In genomic region chr17:15091825-15092224, GRCh38 we compare ENCODE assay signal across 14 cellular contexts.
DNase-seq lines count a peak whose midpoint lies in the region; ATAC-seq, FAIRE-seq and TF ChIP-seq lines count a peak whose summit lies in the region.
"Had no signal": no experiment of that assay in that cellular context is flagged by ENCODE, and none has a peak within 500 bp of the region (broad histone marks: within the 10 kb centered on the region; RNA-seq: fewer than 3 reads in every experiment).

No MANE protein-coding gene starts in this region.

- H2AFZ ChIP-seq in HCT116 (ENCODE audit: low read depth, low read length, poor library complexity, severe bottlenecking), result no peak overlapping the region

- ATAC-seq in HCT116, result peak; percentile 73
- ATAC-seq in activated naive CD8-positive, alpha-beta T cell treated with anti-CD3 and anti-CD28 coated beads, Interleukin-2, amount 50 U/mL, for 24 hours, result no peak
- ATAC-seq: activated CD8-positive, alpha-beta T cell treated with anti-CD3 and anti-CD28 coated beads for 36 hours had no signal

- no peak overlapping the region for H3K4me3 Mint-ChIP-seq in activated naive CD8-positive, alpha-beta T cell treated with anti-CD3 and anti-CD28 coated beads, Interleukin-2, amount 50 U/mL, for 24 hours
- H3K4me3 Mint-ChIP-seq: activated CD8-positive, alpha-beta T cell treated with anti-CD3 and anti-CD28 coated beads for 36 hours; activated naive CD8-positive, alpha-beta T cell; CD4-positive, alpha-beta T cell had no signal

- H3K27me3 ChIP-seq in HCT116 (ENCODE audit: insufficient read depth, low read length), result peaks cover 13% of the 10 kb centered on the region; the same call in 1 of the 2 replicates
- peaks cover 3% of the 10 kb centered on the region for H3K27me3 ChIP-seq in effector memory CD4-positive, alpha-beta T cell (replicated peaks; ENCODE audit: control insufficient read depth, insufficient read depth, low read length, poor library complexity, severe bottlenecking)

- no peaks in the 10 kb centered on the region for H3K79me2 ChIP-seq in HCT116 (ENCODE audit: insufficient read depth, low read length)

- H3K9me3 Mint-ChIP-seq in activated naive CD8-positive, alpha-beta T cell treated with anti-CD3 and anti-CD28 coated beads, Interleukin-2, amount 50 U/mL, for 24 hours, result no peaks in the 10 kb centered on the region
- H3K9me3 Mint-ChIP-seq: activated CD8-positive, alpha-beta T cell treated with anti-CD3 and anti-CD28 coated beads for 36 hours had no signal

- BruUV-seq in HCT116 (replicated peaks; lab: Mats Ljungman, UMichigan), result no TSS peak

- peaks cover 9% of the 10 kb centered on the region for H3K27me3 Mint-ChIP-seq in activated naive CD8-positive, alpha-beta T cell treated with anti-CD3 and anti-CD28 coated beads, Interleukin-2, amount 50 U/mL, for 24 hours

- FAIRE-seq in HTR-8/SVneo (lab: Jason Lieb, UNC), result no peak
- FAIRE-seq: GM12891 had no signal

- TF ChIP-seq RAD21 in HCT116 (IDR thresholded peaks at IDR 0.05; ENCODE audit: low read depth), result peak; percentile 36

- TF ChIP-seq CTCF in AG09309 (IDR thresholded peaks at IDR 0.05; ENCODE audit: control insufficient read depth, insufficient read depth, low read depth, low read length, missing control alignments) (peak; percentile 24), HCT116 (IDR thresholded peaks at IDR 0.05 in 2 of 3, conservative IDR thresholded peaks at IDR 0.05 in 1 of 3; ENCODE audit: borderline replicate concordance in 1 of 3, insufficient read depth in 1 of 3, low read depth in 2 of 3, low read length in 2 of 3) (peak; percentile 8 to 46 (median 35); a peak in 4 of 6 replicates)

- no peak overlapping the region for H3K4me3 ChIP-seq in AG09309 (ENCODE audit: control insufficient read depth, low read depth, low read length)
- H3K4me3 ChIP-seq in HCT116 (replicated peaks in 1 of 2; ENCODE audit: low read depth in 1 of 2, low read length in 2 of 2), result no peak overlapping the region
- no peak overlapping the region for H3K4me3 ChIP-seq in effector memory CD4-positive, alpha-beta T cell (ENCODE audit: insufficient read depth, low read depth, low read length, poor library complexity, severe bottlenecking)

- RAD21 ChIA-PET in HCT116 (lab: Charles Lee; ENCODE audit: low non-redundant PET in 1 of 2, low total read pairs in 2 of 2, uncharacterized antibody in 2 of 2, unreplicated experiment in 2 of 2), result no interaction called here

- H3K9me3 ChIP-seq in HCT116 (ENCODE audit: control insufficient read depth in 1 of 2, insufficient read depth in 1 of 2, low read depth in 1 of 2, low read length in 2 of 2), result no peaks in the 10 kb centered on the region
- H3K9me3 ChIP-seq in effector memory CD4-positive, alpha-beta T cell (ENCODE audit: control insufficient read depth, low read length), result no peaks in the 10 kb centered on the region

- no peaks in the 10 kb centered on the region for H3K9me2 ChIP-seq in HCT116 (ENCODE audit: insufficient read depth)

- CTCF ChIA-PET in HCT116 (lab: Charles Lee), result no interaction called here

- no peak overlapping the region for H3K27ac Mint-ChIP-seq in activated naive CD8-positive, alpha-beta T cell treated with anti-CD3 and anti-CD28 coated beads, Interleukin-2, amount 50 U/mL, for 24 hours
- H3K27ac Mint-ChIP-seq: activated CD8-positive, alpha-beta T cell treated with anti-CD3 and anti-CD28 coated beads for 36 hours; activated naive CD8-positive, alpha-beta T cell; CD4-positive, alpha-beta T cell had no signal

- intact Hi-C loops in HCT116 (cut with micrococcal nuclease), result no loop called here

- H3K36me3 Mint-ChIP-seq in activated naive CD8-positive, alpha-beta T cell treated with anti-CD3 and anti-CD28 coated beads, Interleukin-2, amount 50 U/mL, for 24 hours (ENCODE audit: low read depth), result no peaks in the 10 kb centered on the region
- H3K36me3 Mint-ChIP-seq: activated naive CD8-positive, alpha-beta T cell had no signal

- no peaks in the 10 kb centered on the region for H3K36me3 ChIP-seq in HCT116 (ENCODE audit: control insufficient read depth in 1 of 2, insufficient read depth in 2 of 2, low read length in 2 of 2)
- H3K36me3 ChIP-seq in effector memory CD4-positive, alpha-beta T cell (ENCODE audit: control insufficient read depth, insufficient read depth, low read length), result no peaks in the 10 kb centered on the region

- H3K9ac ChIP-seq in HCT116 (ENCODE audit: low read length), result no peak overlapping the region

- no peaks in the 10 kb centered on the region for H3K4me1 ChIP-seq in HCT116 (ENCODE audit: control insufficient read depth in 1 of 2, insufficient read depth in 2 of 2, low read length in 2 of 2)
- no peaks in the 10 kb centered on the region for H3K4me1 ChIP-seq in effector memory CD4-positive, alpha-beta T cell (ENCODE audit: control insufficient read depth, insufficient read depth, low read length, poor library complexity, severe bottlenecking)

- no peak for TF ChIP-seq POLR2A in HCT116 (IDR thresholded peaks at IDR 0.05; ENCODE audit: borderline replicate concordance, extremely low read depth, insufficient read depth, insufficient read length)

- no peaks in the 10 kb centered on the region for H4K20me1 ChIP-seq in HCT116 (ENCODE audit: insufficient read depth)

- POLR2A ChIA-PET in HCT116 (lab: Charles Lee), result no interaction called here

- H3K4me2 ChIP-seq in HCT116 (ENCODE audit: low read length), result no peak overlapping the region

- no peaks in the 10 kb centered on the region for H3K4me1 Mint-ChIP-seq in activated naive CD8-positive, alpha-beta T cell treated with anti-CD3 and anti-CD28 coated beads, Interleukin-2, amount 50 U/mL, for 24 hours

- H3K27ac ChIP-seq in HCT116 (ENCODE audit: low read depth, low read length), result no peak overlapping the region
- no peak overlapping the region for H3K27ac ChIP-seq in effector memory CD4-positive, alpha-beta T cell (ENCODE audit: insufficient read depth, low read length, poor library complexity, severe bottlenecking)

- DNase-seq in AG09309 (ENCODE audit: low read depth) (no peak), HCT116 (ENCODE audit: low read depth, low spot score) (peak; percentile 3), SHP77 treated with DMSO at 0.1 percent for 48 hours (lab: John Stamatoyannopoulos, UW) (peak; percentile 12), iPS-NIHi11 (ENCODE audit: low spot score) (peak; percentile 33), NCI-H2081 (lab: John Stamatoyannopoulos, UW) (no peak), HTR-8/SVneo (ENCODE audit: insufficient read length, low spot score) (no peak)
- no peak for DNase-seq in effector memory CD4-positive, alpha-beta T cell
- DNase-seq in activated naive CD8-positive, alpha-beta T cell treated with anti-CD3 and anti-CD28 coated beads, Interleukin-2, amount 50 U/mL, for 24 hours, result no peak
- DNase-seq: activated CD8-positive, alpha-beta T cell treated with anti-CD3 and anti-CD28 coated beads for 36 hours; CD4-positive, alpha-beta T cell; midbrain; SW 1271 had no signal

TF ChIP-seq in HCT116, 20 proteins besides CTCF, POLR2A, EP300 and RAD21:
- peak; percentile 75 for TF ChIP-seq CEBPB (IDR thresholded peaks at IDR 0.05; ENCODE audit: low read depth)
- no peak for TF ChIP-seq SP1 (IDR thresholded peaks at IDR 0.05; ENCODE audit: low read depth)

Comparison
In these comparisons a context has a peak if more than half of its experiments do, and no peak if none do; other contexts are left out.
1. DNase-seq: peak in HCT116 (single experiment), SHP77 treated with DMSO at 0.1 percent for 48 hours (single experiment) and iPS-NIHi11 (single experiment); none in AG09309 (single experiment), effector memory CD4-positive, alpha-beta T cell (0 of 3), activated naive CD8-positive, alpha-beta T cell treated with anti-CD3 and anti-CD28 coated beads, Interleukin-2, amount 50 U/mL, for 24 hours (single experiment), NCI-H2081 (0 of 2) and HTR-8/SVneo (single experiment).